Comparison of ENCODE assay signal across 1 cellular context in the genomic region with DNA sequence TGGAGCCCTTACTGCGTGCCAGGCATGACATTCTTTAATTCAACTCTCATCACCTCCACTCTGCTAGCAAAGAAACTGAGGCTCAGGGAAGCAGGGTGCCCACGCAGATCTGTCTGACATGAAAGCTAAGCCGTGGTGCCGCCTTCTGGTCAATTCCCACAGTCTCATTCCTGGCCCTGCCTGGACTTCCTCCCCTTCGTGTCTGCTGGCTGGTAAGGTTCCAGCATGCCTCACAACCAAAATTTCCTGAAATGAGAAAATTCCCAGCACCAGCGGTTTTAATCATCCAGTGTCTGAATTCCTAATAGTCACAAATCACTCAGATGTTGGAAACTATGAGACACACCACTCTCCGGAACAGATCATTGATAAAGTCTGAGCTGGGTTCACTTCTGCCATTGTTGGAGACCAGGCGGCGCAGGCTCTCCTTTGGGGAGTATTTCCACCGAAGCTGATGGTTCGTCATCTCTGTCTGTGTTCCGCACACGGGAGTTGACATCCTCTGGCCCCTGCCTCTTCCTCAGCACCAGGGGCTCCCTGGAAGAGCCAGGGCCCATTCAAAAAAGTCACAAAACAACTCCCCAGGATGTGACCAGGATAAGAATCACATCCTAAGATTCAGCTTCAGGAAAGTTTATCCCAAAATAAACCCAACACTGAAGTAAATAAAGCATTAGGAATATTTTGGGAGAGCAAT.
A peak's percentile ranks its signal among the peaks of the same experiment; 100 is the strongest.
TF ChIP-seq lines count a peak whose summit lies in the region.

No MANE protein-coding gene starts in this region.

TF ChIP-seq in HepG2, 621 proteins besides CTCF, POLR2A, EP300 and RAD21 (continued from another document):
- TF ChIP-seq, protein P1, sequence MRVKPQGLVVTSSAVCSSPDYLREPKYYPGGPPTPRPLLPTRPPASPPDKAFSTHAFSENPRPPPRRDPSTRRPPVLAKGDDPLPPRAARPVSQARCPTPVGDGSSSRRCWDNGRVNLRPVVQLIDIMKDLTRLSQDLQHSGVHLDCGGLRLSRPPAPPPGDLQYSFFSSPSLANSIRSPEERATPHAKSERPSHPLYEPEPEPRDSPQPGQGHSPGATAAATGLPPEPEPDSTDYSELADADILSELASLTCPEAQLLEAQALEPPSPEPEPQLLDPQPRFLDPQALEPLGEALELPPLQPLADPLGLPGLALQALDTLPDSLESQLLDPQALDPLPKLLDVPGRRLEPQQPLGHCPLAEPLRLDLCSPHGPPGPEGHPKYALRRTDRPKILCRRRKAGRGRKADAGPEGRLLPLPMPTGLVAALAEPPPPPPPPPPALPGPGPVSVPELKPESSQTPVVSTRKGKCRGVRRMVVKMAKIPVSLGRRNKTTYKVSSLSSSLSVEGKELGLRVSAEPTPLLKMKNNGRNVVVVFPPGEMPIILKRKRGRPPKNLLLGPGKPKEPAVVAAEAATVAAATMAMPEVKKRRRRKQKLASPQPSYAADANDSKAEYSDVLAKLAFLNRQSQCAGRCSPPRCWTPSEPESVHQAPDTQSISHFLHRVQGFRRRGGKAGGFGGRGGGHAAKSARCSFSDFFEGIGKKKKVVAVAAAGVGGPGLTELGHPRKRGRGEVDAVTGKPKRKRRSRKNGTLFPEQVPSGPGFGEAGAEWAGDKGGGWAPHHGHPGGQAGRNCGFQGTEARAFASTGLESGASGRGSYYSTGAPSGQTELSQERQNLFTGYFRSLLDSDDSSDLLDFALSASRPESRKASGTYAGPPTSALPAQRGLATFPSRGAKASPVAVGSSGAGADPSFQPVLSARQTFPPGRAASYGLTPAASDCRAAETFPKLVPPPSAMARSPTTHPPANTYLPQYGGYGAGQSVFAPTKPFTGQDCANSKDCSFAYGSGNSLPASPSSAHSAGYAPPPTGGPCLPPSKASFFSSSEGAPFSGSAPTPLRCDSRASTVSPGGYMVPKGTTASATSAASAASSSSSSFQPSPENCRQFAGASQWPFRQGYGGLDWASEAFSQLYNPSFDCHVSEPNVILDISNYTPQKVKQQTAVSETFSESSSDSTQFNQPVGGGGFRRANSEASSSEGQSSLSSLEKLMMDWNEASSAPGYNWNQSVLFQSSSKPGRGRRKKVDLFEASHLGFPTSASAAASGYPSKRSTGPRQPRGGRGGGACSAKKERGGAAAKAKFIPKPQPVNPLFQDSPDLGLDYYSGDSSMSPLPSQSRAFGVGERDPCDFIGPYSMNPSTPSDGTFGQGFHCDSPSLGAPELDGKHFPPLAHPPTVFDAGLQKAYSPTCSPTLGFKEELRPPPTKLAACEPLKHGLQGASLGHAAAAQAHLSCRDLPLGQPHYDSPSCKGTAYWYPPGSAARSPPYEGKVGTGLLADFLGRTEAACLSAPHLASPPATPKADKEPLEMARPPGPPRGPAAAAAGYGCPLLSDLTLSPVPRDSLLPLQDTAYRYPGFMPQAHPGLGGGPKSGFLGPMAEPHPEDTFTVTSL (CRISPR knock-in tag; IDR thresholded peaks at IDR 0.05; ENCODE audit: borderline replicate concordance) = 0 out of 2 replicates have a peak, but pooled peaks have one; percentile 9
- TF ChIP-seq, protein P2, sequence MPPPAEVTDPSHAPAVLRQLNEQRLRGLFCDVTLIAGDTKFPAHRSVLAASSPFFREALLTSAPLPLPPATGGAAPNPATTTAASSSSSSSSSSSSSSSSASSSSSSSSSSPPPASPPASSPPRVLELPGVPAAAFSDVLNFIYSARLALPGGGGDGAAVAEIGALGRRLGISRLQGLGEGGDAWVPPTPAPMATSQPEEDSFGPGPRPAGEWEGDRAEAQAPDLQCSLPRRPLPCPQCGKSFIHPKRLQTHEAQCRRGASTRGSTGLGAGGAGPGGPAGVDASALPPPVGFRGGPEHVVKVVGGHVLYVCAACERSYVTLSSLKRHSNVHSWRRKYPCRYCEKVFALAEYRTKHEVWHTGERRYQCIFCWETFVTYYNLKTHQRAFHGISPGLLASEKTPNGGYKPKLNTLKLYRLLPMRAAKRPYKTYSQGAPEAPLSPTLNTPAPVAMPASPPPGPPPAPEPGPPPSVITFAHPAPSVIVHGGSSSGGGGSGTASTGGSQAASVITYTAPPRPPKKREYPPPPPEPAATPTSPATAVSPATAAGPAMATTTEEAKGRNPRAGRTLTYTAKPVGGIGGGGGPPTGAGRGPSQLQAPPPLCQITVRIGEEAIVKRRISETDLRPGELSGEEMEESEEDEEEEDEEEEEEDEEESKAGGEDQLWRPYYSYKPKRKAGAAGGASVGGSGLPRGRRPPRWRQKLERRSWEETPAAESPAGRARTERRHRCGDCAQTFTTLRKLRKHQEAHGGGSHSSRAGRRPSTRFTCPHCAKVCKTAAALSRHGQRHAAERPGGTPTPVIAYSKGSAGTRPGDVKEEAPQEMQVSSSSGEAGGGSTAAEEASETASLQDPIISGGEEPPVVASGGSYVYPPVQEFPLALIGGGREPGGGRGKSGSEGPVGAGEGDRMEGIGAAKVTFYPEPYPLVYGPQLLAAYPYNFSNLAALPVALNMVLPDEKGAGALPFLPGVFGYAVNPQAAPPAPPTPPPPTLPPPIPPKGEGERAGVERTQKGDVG (CRISPR knock-in tag; IDR thresholded peaks at IDR 0.05; ENCODE audit: borderline replicate concordance) = peak; percentile 76; the same call in 1 of the 2 replicates
- 0 out of 2 replicates have a peak, but pooled peaks have one; percentile 22 for TF ChIP-seq ZBTB38 (CRISPR knock-in tag; IDR thresholded peaks at IDR 0.05)
